1 cellular context compared by ENCODE assay signal in the genomic region with DNA sequence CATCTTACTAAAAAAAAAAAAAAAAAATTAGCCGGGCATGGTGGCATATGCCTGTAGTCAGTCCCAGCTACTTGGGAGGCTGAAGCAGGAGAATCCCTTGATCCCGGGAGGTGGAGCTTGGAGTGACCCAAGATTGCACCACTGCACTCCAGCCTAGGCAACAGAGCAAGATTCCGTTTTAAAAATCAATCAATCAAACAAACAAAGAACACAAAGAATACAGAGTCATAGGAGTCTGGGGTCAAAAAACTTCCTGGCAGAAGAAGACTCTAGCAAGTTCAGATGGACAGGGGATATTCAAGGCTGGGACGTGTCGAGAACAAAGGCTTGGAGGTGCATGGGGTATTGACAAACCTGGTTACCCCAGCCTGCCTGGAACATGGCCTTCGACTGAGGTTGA.
TF ChIP-seq lines count a peak whose summit lies in the region.

No MANE protein-coding gene starts in this region.

TF ChIP-seq in HepG2, 621 proteins besides CTCF, POLR2A, EP300 and RAD21 (continued from another document):
- TF ChIP-seq, protein P1, sequence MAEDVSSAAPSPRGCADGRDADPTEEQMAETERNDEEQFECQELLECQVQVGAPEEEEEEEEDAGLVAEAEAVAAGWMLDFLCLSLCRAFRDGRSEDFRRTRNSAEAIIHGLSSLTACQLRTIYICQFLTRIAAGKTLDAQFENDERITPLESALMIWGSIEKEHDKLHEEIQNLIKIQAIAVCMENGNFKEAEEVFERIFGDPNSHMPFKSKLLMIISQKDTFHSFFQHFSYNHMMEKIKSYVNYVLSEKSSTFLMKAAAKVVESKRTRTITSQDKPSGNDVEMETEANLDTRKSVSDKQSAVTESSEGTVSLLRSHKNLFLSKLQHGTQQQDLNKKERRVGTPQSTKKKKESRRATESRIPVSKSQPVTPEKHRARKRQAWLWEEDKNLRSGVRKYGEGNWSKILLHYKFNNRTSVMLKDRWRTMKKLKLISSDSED (CRISPR knock-in tag; IDR thresholded peaks at IDR 0.05) = no peak
- TF ChIP-seq, protein P2, sequence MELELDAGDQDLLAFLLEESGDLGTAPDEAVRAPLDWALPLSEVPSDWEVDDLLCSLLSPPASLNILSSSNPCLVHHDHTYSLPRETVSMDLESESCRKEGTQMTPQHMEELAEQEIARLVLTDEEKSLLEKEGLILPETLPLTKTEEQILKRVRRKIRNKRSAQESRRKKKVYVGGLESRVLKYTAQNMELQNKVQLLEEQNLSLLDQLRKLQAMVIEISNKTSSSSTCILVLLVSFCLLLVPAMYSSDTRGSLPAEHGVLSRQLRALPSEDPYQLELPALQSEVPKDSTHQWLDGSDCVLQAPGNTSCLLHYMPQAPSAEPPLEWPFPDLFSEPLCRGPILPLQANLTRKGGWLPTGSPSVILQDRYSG (CRISPR knock-in tag; IDR thresholded peaks at IDR 0.05) = no peak
- TF ChIP-seq ZNF235 (CRISPR knock-in tag; IDR thresholded peaks at IDR 0.05; ENCODE audit: borderline replicate concordance) (no peak), ZNF446 (CRISPR knock-in tag; IDR thresholded peaks at IDR 0.05) (no peak), DRAP1 (CRISPR knock-in tag; IDR thresholded peaks at IDR 0.05) (no peak)
- TF ChIP-seq, protein P3, sequence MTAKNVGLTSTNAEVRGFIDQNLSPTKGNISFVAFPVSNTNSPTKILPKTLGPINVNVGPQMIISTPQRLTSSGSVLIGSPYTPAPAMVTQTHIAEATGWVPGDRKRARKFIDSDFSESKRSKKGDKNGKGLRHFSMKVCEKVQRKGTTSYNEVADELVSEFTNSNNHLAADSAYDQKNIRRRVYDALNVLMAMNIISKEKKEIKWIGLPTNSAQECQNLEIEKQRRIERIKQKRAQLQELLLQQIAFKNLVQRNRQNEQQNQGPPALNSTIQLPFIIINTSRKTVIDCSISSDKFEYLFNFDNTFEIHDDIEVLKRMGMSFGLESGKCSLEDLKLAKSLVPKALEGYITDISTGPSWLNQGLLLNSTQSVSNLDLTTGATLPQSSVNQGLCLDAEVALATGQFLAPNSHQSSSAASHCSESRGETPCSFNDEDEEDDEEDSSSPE (CRISPR knock-in tag; IDR thresholded peaks at IDR 0.05) = no peak
